3 cellular contexts compared by ENCODE assay signal in the genomic region with DNA sequence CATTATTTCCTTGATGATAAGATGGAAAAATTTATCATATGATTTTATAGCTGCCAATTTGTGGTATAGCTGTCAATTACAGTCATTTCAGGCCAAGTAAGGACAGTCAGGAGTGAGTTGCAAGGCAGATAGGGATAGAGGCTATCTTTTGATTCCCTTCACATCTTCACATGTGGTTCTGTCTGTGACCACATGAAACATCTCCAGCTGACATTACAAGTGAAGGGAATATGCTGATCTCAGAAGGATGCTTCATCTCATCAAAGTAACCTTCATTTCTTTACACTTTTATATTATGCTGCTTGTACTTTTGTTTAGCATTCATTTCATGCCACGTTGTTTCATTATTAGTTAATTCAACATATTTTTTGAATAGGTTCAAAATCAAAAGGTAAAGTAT.
"Had no signal": no experiment of that assay in that cellular context is flagged by ENCODE, and none has a peak within 500 bp of the region (broad histone marks: within the 10 kb centered on the region; RNA-seq: fewer than 3 reads in every experiment).

No MANE protein-coding gene starts in this region.

- DNase-seq: H9, KBM-7 had no signal

- H3K9me3 Mint-ChIP-seq: GM23338 had no signal

- ATAC-seq: GM23338 had no signal

- H3K27ac Mint-ChIP-seq: GM23338, H9 had no signal

- H3K4me3 Mint-ChIP-seq: GM23338, H9 had no signal
